In genomic region chr13:99059498-99060070, GRCh38 we compare ENCODE assay signal across 1 cellular context.
TF ChIP-seq lines count a peak whose summit lies in the region.

No MANE protein-coding gene starts in this region.

TF ChIP-seq in IMR-90, 13 proteins besides CTCF, POLR2A, EP300 and RAD21 (continued from another document):
- TF ChIP-seq ELK1 (IDR thresholded peaks at IDR 0.05; ENCODE audit: borderline replicate concordance, low read depth, low read length) = no peak
- TF ChIP-seq SMC3 (IDR thresholded peaks at IDR 0.05; ENCODE audit: low read depth, low read length) = no peak
- TF ChIP-seq RCOR1 (IDR thresholded peaks at IDR 0.05; ENCODE audit: insufficient replicate concordance, low read length) = no peak
- no peak for TF ChIP-seq USF2 (IDR thresholded peaks at IDR 0.05; ENCODE audit: low read depth, low read length)
- no peak for TF ChIP-seq NFE2L2 (IDR thresholded peaks at IDR 0.05; ENCODE audit: low read depth, low read length)
- TF ChIP-seq FOS (IDR thresholded peaks at IDR 0.05; ENCODE audit: low read depth, low read length) = no peak
- TF ChIP-seq CHD1 (IDR thresholded peaks at IDR 0.05; ENCODE audit: low read depth, low read length) = no peak
